In genomic region chr10:132439424-132440163, GRCh38 we compare ENCODE assay signal across 25 cellular contexts. TPM values are rescaled to one million over a fixed set of nuclear protein-coding genes. Genes with fewer than 3 reads are reported as not detected.
DNase-seq lines count a peak whose midpoint lies in the region; ATAC-seq and TF ChIP-seq lines count a peak whose summit lies in the region.
"Had no signal": no experiment of that assay in that cellular context is flagged by ENCODE, and none has a peak within 500 bp of the region (broad histone marks: within the 10 kb centered on the region; RNA-seq: fewer than 3 reads in every experiment).

No MANE protein-coding gene starts in this region.

- H3K27me3 ChIP-seq in CD4-positive, CD25-positive, alpha-beta regulatory T cell (ENCODE audit: control insufficient read depth, insufficient read depth, low read length), result no peaks in the 10 kb centered on the region
- H3K27me3 ChIP-seq: heart right ventricle, sigmoid colon, tibial artery had no signal

- peaks cover 0 to 11% (median 5%) of the 10 kb centered on the region in 4 donors for H3K4me1 Mint-ChIP-seq in CD4-positive, CD25-positive, alpha-beta regulatory T cell
- H3K4me1 Mint-ChIP-seq in T-helper 17 cell (peaks cover 8% of the 10 kb centered on the region), endothelial cell (ENCODE audit: unreplicated experiment) (peaks cover 11% of the 10 kb centered on the region), neural crest cell (peaks cover 13% of the 10 kb centered on the region)

- TF ChIP-seq CTCF in endothelial cell (IDR thresholded peaks at IDR 0.05; ENCODE audit: unreplicated experiment), result no peak
- no peak for TF ChIP-seq CTCF in neural crest cell (conservative IDR thresholded peaks at IDR 0.05)

- H3K9me3 Mint-ChIP-seq in CD4-positive, CD25-positive, alpha-beta regulatory T cell, result peaks cover 0 to 3% (median 0%) of the 10 kb centered on the region in 7 donors
- H3K9me3 Mint-ChIP-seq in endothelial cell (ENCODE audit: unreplicated experiment) (no peaks in the 10 kb centered on the region), neural crest cell (no peaks in the 10 kb centered on the region)
- H3K9me3 Mint-ChIP-seq: central memory CD8-positive, alpha-beta T cell; dendritic cell treated with granulocyte-macrophage colony-stimulating factor and Interleukin-4, amounts not matched to agents 40 ng/mL and 50 ng/mL, for 4 days; IgD-negative memory B cell had no signal

- H3K27ac Mint-ChIP-seq in CD4-positive, CD25-positive, alpha-beta regulatory T cell, result peak overlapping the region in 2 of 3 donors; percentile 80 to 85
- H3K27ac Mint-ChIP-seq in T-helper 17 cell, result peak overlapping the region; percentile 54
- H3K27ac Mint-ChIP-seq in endothelial cell (ENCODE audit: unreplicated experiment), result peak overlapping the region; percentile 85
- H3K27ac Mint-ChIP-seq in neural crest cell (ENCODE audit: unreplicated experiment), result peak overlapping the region; percentile 98

- H3K36me3 Mint-ChIP-seq in CD4-positive, CD25-positive, alpha-beta regulatory T cell, result no peaks in the 10 kb centered on the region
- H3K36me3 Mint-ChIP-seq in T-helper 17 cell (ENCODE audit: low read depth), result no peaks in the 10 kb centered on the region
- no peaks in the 10 kb centered on the region for H3K36me3 Mint-ChIP-seq in endothelial cell (ENCODE audit: low read depth, unreplicated experiment)
- no peaks in the 10 kb centered on the region for H3K36me3 Mint-ChIP-seq in neural crest cell (ENCODE audit: low read depth)
- H3K36me3 Mint-ChIP-seq: activated CD8-positive, alpha-beta memory T cell treated with anti-CD3 and anti-CD28 coated beads, Interleukin-2, amount 10 ng/mL, durations not matched to agents 7 days and 5 days; IgD-negative memory B cell had no signal

- H3K4me3 Mint-ChIP-seq in CD4-positive, CD25-positive, alpha-beta regulatory T cell, result no peak overlapping the region
- H3K4me3 Mint-ChIP-seq in T-helper 17 cell (no peak overlapping the region), endothelial cell (ENCODE audit: unreplicated experiment) (peak overlapping the region; percentile 42), neural crest cell (no peak overlapping the region)
- H3K4me3 Mint-ChIP-seq: activated CD8-positive, alpha-beta memory T cell treated with anti-CD3 and anti-CD28 coated beads, Interleukin-2, amount 10 ng/mL, durations not matched to agents 7 days and 5 days; central memory CD8-positive, alpha-beta T cell; dendritic cell treated with granulocyte-macrophage colony-stimulating factor and Interleukin-4, amounts not matched to agents 40 ng/mL and 50 ng/mL, for 4 days had no signal

- ATAC-seq in CD4-positive, CD25-positive, alpha-beta regulatory T cell (ENCODE audit: low read depth in 2 of 2), result no peak
- no peak for ATAC-seq in T-helper 17 cell
- ATAC-seq: activated CD8-positive, alpha-beta memory T cell treated with anti-CD3 and anti-CD28 coated beads, Interleukin-2, amount 10 ng/mL, durations not matched to agents 7 days and 5 days; Panc1 had no signal

- H3K27ac ChIP-seq in CD4-positive, CD25-positive, alpha-beta regulatory T cell (ENCODE audit: insufficient read depth, low read length, poor library complexity, severe bottlenecking), result no peak overlapping the region
- H3K27ac ChIP-seq: C4-2B, GM23248, sigmoid colon, tibial artery, VCaP had no signal

- no peaks in the 10 kb centered on the region for H3K36me3 ChIP-seq in CD4-positive, CD25-positive, alpha-beta regulatory T cell (ENCODE audit: control insufficient read depth, insufficient read depth, low read length)
- H3K36me3 ChIP-seq: heart right ventricle, sigmoid colon, tibial artery had no signal

- H3K27me3 Mint-ChIP-seq in CD4-positive, CD25-positive, alpha-beta regulatory T cell, result no peaks in the 10 kb centered on the region
- no peaks in the 10 kb centered on the region for H3K27me3 Mint-ChIP-seq in T-helper 17 cell
- H3K27me3 Mint-ChIP-seq in endothelial cell (ENCODE audit: unreplicated experiment), result peaks cover 10% of the 10 kb centered on the region
- H3K27me3 Mint-ChIP-seq in neural crest cell (ENCODE audit: low read depth), result no peaks in the 10 kb centered on the region
- H3K27me3 Mint-ChIP-seq: activated CD8-positive, alpha-beta memory T cell treated with anti-CD3 and anti-CD28 coated beads, Interleukin-2, amount 10 ng/mL, durations not matched to agents 7 days and 5 days; central memory CD8-positive, alpha-beta T cell; dendritic cell treated with granulocyte-macrophage colony-stimulating factor and Interleukin-4, amounts not matched to agents 40 ng/mL and 50 ng/mL, for 4 days; IgD-negative memory B cell had no signal

- no peak for DNase-seq in CD4-positive, CD25-positive, alpha-beta regulatory T cell
- DNase-seq in T-helper 17 cell (no peak), endothelial cell (ENCODE audit: low spot score) (no peak), neural crest cell (ENCODE audit: low read depth, low spot score) (no peak), DMS79 (lab: John Stamatoyannopoulos, UW) (no peak), SW 1271 (lab: John Stamatoyannopoulos, UW) (no peak), NCI-H187 treated with DMSO at 0.1 percent for 48 hours (lab: John Stamatoyannopoulos, UW) (no peak)
- DNase-seq: activated CD4-positive, alpha-beta T cell treated with anti-CD3 and anti-CD28 coated beads, Interleukin-2, amount 50 U/mL, for 1 hour; activated CD8-positive, alpha-beta memory T cell treated with anti-CD3 and anti-CD28 coated beads, Interleukin-2, amount 10 ng/mL, durations not matched to agents 7 days and 5 days; activated T-cell treated with anti-CD3 and anti-CD28 coated beads, Interleukin-2, amount 50 U/mL, for 48 hours; foreskin melanocyte; GM23248; NCI-H1048; sigmoid colon; stimulated activated CD4-positive, alpha-beta T cell treated with anti-CD3 and anti-CD28 coated beads, Interleukin-4, amount 100 ng/mL, for 1 hour; T-helper 9 cell; tibial artery had no signal

- H3K4me3 ChIP-seq in CD4-positive, CD25-positive, alpha-beta regulatory T cell (ENCODE audit: low read depth, low read length), result no peak overlapping the region
- H3K4me3 ChIP-seq: GM23248, heart right ventricle, lung, sigmoid colon, tibial artery had no signal

- H3K9me3 ChIP-seq in CD4-positive, CD25-positive, alpha-beta regulatory T cell (ENCODE audit: control insufficient read depth in 2 of 2, low read length in 2 of 2), result no peaks in the 10 kb centered on the region
- H3K9me3 ChIP-seq in T-helper 17 cell (ENCODE audit: control insufficient read depth, low read length, poor library complexity, severe bottlenecking), result no peaks in the 10 kb centered on the region
- H3K9me3 ChIP-seq: heart right ventricle, sigmoid colon, tibial artery had no signal

- peaks cover 13% of the 10 kb centered on the region for H3K4me1 ChIP-seq in CD4-positive, CD25-positive, alpha-beta regulatory T cell (ENCODE audit: control insufficient read depth, insufficient read depth, low read length, poor library complexity, severe bottlenecking)
- H3K4me1 ChIP-seq: sigmoid colon, tibial artery had no signal

RNA-seq across cellular contexts. Expression of gene PWWP2B, which starts 42.6 kb away (rescaled TPM):
- 10.9 TPM for total RNA-seq in CD4-positive, CD25-positive, alpha-beta regulatory T cell
- 1 to 10 TPM in 1 of 4 donors, under 1 TPM in 3; 0.56 to 1.4 (median 0.87) TPM for polyA plus RNA-seq in CD4-positive, CD25-positive, alpha-beta regulatory T cell
- total RNA-seq in T-helper 17 cell, result 10 to 100 TPM; 15.7 to 16.7 TPM
- 7.6 TPM for total RNA-seq in endothelial cell (ENCODE audit: unreplicated experiment)
- total RNA-seq in neural crest cell, result 14.2 and 15.3 TPM in 2 replicates
